19 cellular contexts compared by ENCODE assay signal in the genomic region with DNA sequence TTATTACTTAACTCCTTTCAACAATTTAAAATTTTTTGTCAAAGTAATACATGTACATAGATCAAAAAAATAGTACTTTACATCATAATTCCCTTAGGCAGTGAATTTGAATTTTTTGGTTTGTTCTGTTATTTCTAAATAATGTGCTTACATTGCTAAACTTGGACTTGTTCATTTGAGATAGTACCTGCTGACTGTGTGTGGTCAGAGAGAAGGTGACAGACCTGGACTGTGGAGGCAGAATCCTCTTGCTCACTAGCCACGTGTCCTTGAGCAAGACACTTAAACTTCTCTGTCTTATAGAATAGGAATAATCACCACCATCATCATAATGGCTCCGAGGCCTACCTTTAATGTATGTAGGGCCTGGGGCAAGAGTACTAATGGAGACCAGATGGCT.
"Had no signal": no experiment of that assay in that cellular context is flagged by ENCODE, and none has a peak within 500 bp of the region (broad histone marks: within the 10 kb centered on the region; RNA-seq: fewer than 3 reads in every experiment).

No MANE protein-coding gene starts in this region.

- H3K27me3 Mint-ChIP-seq: dendritic cell treated with granulocyte-macrophage colony-stimulating factor and Interleukin-4, amounts not matched to agents 40 ng/mL and 50 ng/mL, for 4 days had no signal

- H3K36me3 Mint-ChIP-seq: activated naive CD4-positive, alpha-beta T cell treated with anti-CD3 and anti-CD28 coated beads, Interleukin-2, amount 50 U/mL, for 24 hours; natural killer cell treated with Interleukin-12 subunit alpha and Interleukin-12 subunit beta and Interleukin-15 and Interleukin-18, amount 100 ng/mL, for 72 hours had no signal

- DNase-seq: activated CD4-positive, alpha-beta T cell treated with anti-CD3 and anti-CD28 coated beads for 1 hour; activated CD8-positive, alpha-beta memory T cell treated with anti-CD3 and anti-CD28 coated beads for 24 hours; activated CD8-positive, alpha-beta memory T cell treated with anti-CD3 and anti-CD28 coated beads, Interleukin-2, amount 50 U/mL, for 48 hours; activated gamma-delta T cell; activated T-cell treated with anti-CD3 and anti-CD28 coated beads, Interleukin-2, amount 50 U/mL, for 72 hours; effector CD8-positive, alpha-beta T cell; lower lobe of right lung; nucleus accumbens; posterior cingulate gyrus; stimulated activated naive CD8-positive, alpha-beta T cell treated with anti-CD3 and anti-CD28 coated beads, Interleukin-15, Interleukin-2, amounts not matched to agents 100 U/mL and 50 U/mL, for 24 hours; substantia nigra; T-helper 2 cell; transverse colon had no signal

- H3K27ac ChIP-seq: gastroesophageal sphincter, lower lobe of right lung, right atrium auricular region, transverse colon, vagina had no signal

- H3K27me3 ChIP-seq: gastroesophageal sphincter, right atrium auricular region, transverse colon, vagina had no signal

- H3K4me3 Mint-ChIP-seq: activated naive CD4-positive, alpha-beta T cell treated with anti-CD3 and anti-CD28 coated beads, Interleukin-2, amount 50 U/mL, for 24 hours; activated T-cell treated with anti-CD3 and anti-CD28 coated beads, Interleukin-2, amount 50 U/mL, for 72 hours; dendritic cell treated with granulocyte-macrophage colony-stimulating factor and Interleukin-4, amounts not matched to agents 40 ng/mL and 50 ng/mL, for 4 days; natural killer cell treated with Interleukin-12 subunit alpha and Interleukin-12 subunit beta and Interleukin-15 and Interleukin-18, amount 100 ng/mL, for 72 hours had no signal

- H3K4me3 ChIP-seq: gastroesophageal sphincter, lower lobe of right lung, right atrium auricular region, transverse colon, vagina had no signal

- H3K9me3 ChIP-seq: gastroesophageal sphincter, lower lobe of right lung, right atrium auricular region, transverse colon, vagina had no signal

- H3K9me3 Mint-ChIP-seq: activated naive CD4-positive, alpha-beta T cell treated with anti-CD3 and anti-CD28 coated beads, Interleukin-2, amount 50 U/mL, for 24 hours; activated T-cell treated with anti-CD3 and anti-CD28 coated beads, Interleukin-2, amount 50 U/mL, for 72 hours; dendritic cell treated with granulocyte-macrophage colony-stimulating factor and Interleukin-4, amounts not matched to agents 40 ng/mL and 50 ng/mL, for 4 days; natural killer cell treated with Interleukin-12 subunit alpha and Interleukin-12 subunit beta and Interleukin-15 and Interleukin-18, amount 100 ng/mL, for 72 hours had no signal

- H3K27ac Mint-ChIP-seq: activated naive CD4-positive, alpha-beta T cell treated with anti-CD3 and anti-CD28 coated beads, Interleukin-2, amount 50 U/mL, for 24 hours; activated T-cell treated with anti-CD3 and anti-CD28 coated beads, Interleukin-2, amount 50 U/mL, for 72 hours; dendritic cell treated with granulocyte-macrophage colony-stimulating factor and Interleukin-4, amounts not matched to agents 40 ng/mL and 50 ng/mL, for 4 days; natural killer cell treated with Interleukin-12 subunit alpha and Interleukin-12 subunit beta and Interleukin-15 and Interleukin-18, amount 100 ng/mL, for 72 hours had no signal

- H3K36me3 ChIP-seq: lower lobe of right lung, right atrium auricular region, transverse colon had no signal
